27 cellular contexts compared by ENCODE assay signal in genomic region chr3:86867990-86868389, GRCh38.
A peak's percentile ranks its signal among the peaks of the same experiment; 100 is the strongest.
DNase-seq lines count a peak whose midpoint lies in the region; ATAC-seq and TF ChIP-seq lines count a peak whose summit lies in the region.
"Had no signal": no experiment of that assay in that cellular context is flagged by ENCODE, and none has a peak within 500 bp of the region (broad histone marks: within the 10 kb centered on the region; RNA-seq: fewer than 3 reads in every experiment).

No MANE protein-coding gene starts in this region.

- H2AFZ ChIP-seq in GM23248 = no peak overlapping the region

- H3K36me3 ChIP-seq in GM23248 (ENCODE audit: low read depth) = no peaks in the 10 kb centered on the region
- H3K36me3 ChIP-seq: BE2C, breast epithelium, left lung, right atrium auricular region, thyroid gland had no signal

- H3K27me3 ChIP-seq in GM23248 (replicated peaks; ENCODE audit: insufficient read depth) = no peaks in the 10 kb centered on the region
- H3K27me3 ChIP-seq: BE2C, breast epithelium, foreskin keratinocyte, left lung, right atrium auricular region, thyroid gland had no signal

- no peak for TF ChIP-seq CTCF in choroid plexus epithelial cell (conservative IDR thresholded peaks at IDR 0.05; ENCODE audit: low read depth, low read length)

- H3K4me3 ChIP-seq in GM23248 = no peak overlapping the region
- H3K4me3 ChIP-seq in choroid plexus epithelial cell (ENCODE audit: low read depth, low read length) = no peak overlapping the region
- H3K4me3 ChIP-seq: breast epithelium, left lung, right atrium auricular region, thyroid gland had no signal

- peaks cover 13% of the 10 kb centered on the region for H3K4me1 ChIP-seq in GM23248 (ENCODE audit: insufficient read depth)
- H3K4me1 ChIP-seq: BE2C, breast epithelium, foreskin keratinocyte, left lung, right atrium auricular region, thyroid gland had no signal

- H4K20me1 ChIP-seq in GM23248 (ENCODE audit: insufficient read depth) = no peaks in the 10 kb centered on the region

- no peaks in the 10 kb centered on the region for H3K79me2 ChIP-seq in GM23248 (ENCODE audit: insufficient read depth)

- H3K9me3 ChIP-seq in GM23248 (ENCODE audit: low read depth) = no peaks in the 10 kb centered on the region
- H3K9me3 ChIP-seq: BE2C, breast epithelium, right atrium auricular region, thyroid gland had no signal

- no peaks in the 10 kb centered on the region for H3K9me2 ChIP-seq in GM23248 (ENCODE audit: insufficient read depth)

- 34 to 38% methylated on average over 2 of the region's 2 CpGs for WGBS in GM23248 (ENCODE audit: low coverage in 1 of 2, low lambda C conversion rate in 2 of 2, missing lambda C conversion rate in 2 of 2), 2 experiments

- DNase-seq in GM23248 (peak; percentile 13), choroid plexus epithelial cell (ENCODE audit: low read depth) (peak; percentile 75), myocyte (ENCODE audit: low read depth) (peak; percentile 61), kidney glomerular epithelial cell (lab: John Stamatoyannopoulos, UW) (no peak), retina (no peak)
- no peak for DNase-seq in stimulated activated CD4-positive, alpha-beta T cell treated with anti-CD3 and anti-CD28 coated beads, Interleukin-15, amount 100 ng/mL, for 24 hours
- DNase-seq: activated CD8-positive, alpha-beta memory T cell treated with anti-CD3 and anti-CD28 coated beads for 24 hours; activated gamma-delta T cell treated with Interleukin-2 at 50 U/mL for 16 hours; activated T-cell treated with anti-CD3 and anti-CD28 coated beads, Interleukin-2, amount 50 U/mL, for 24 hours; BE2C; cortex of kidney; DMS53; foreskin keratinocyte; GF-D8; HCEC 1CT; Kasumi-1; left lung; naive thymus-derived CD8-positive, alpha-beta T cell; NCI-H1048; NCI-H187; NCI-H2227 treated with DMSO at 0.1 percent for 48 hours; NCI-H69; stimulated activated naive CD8-positive, alpha-beta T cell treated with anti-CD3 and anti-CD28 coated beads, Interleukin-15, Interleukin-2, amounts not matched to agents 100 U/mL and 50 U/mL, for 24 hours; thyroid gland had no signal

- peaks cover 11% of the 10 kb centered on the region; the same call in 1 of the 2 replicates for H3F3A ChIP-seq in GM23248 (ENCODE audit: insufficient read depth)

- in situ Hi-C loops in GM23248 (cut with MboI) = no loop called here

- H3K9ac ChIP-seq in GM23248 = no peak overlapping the region

- H3K4me2 ChIP-seq in GM23248 (ENCODE audit: unreplicated experiment) = no peak overlapping the region

- no peak overlapping the region for H3K27ac ChIP-seq in GM23248
- H3K27ac ChIP-seq: breast epithelium, foreskin keratinocyte, left lung, right atrium auricular region, thyroid gland had no signal

- ATAC-seq in GM21526 (IDR thresholded peaks at IDR 0.05; ENCODE audit: low FRiP score, unreplicated experiment) = no peak
- ATAC-seq: foreskin keratinocyte; left lung; naive thymus-derived CD8-positive, alpha-beta T cell; stimulated activated naive CD8-positive, alpha-beta T cell treated with anti-CD3 and anti-CD28 coated beads, Interleukin-15, Interleukin-2, amounts not matched to agents 100 U/mL and 50 U/mL, for 24 hours had no signal

Comparison
In these comparisons a context has a peak if more than half of its experiments do, and no peak if none do; other contexts are left out.
1. DNase-seq: peak in GM23248 (single experiment), choroid plexus epithelial cell (single experiment) and myocyte (single experiment); none in stimulated activated CD4-positive, alpha-beta T cell treated with anti-CD3 and anti-CD28 coated beads, Interleukin-15, amount 100 ng/mL, for 24 hours (single experiment), kidney glomerular epithelial cell (single experiment) and retina (single experiment).